ENCODE assay signal across 20 cellular contexts in genomic region chr17:74992223-74992622, GRCh38. TPM values are rescaled to one million over a fixed set of nuclear protein-coding genes. Genes with fewer than 3 reads are reported as not detected.
DNase-seq lines count a peak whose midpoint lies in the region; ATAC-seq, FAIRE-seq and TF ChIP-seq lines count a peak whose summit lies in the region.
"Had no signal": no experiment of that assay in that cellular context is flagged by ENCODE, and none has a peak within 500 bp of the region (broad histone marks: within the 10 kb centered on the region; RNA-seq: fewer than 3 reads in every experiment).

No MANE protein-coding gene starts in this region.

- H3K4me3 ChIP-seq in heart left ventricle: no peak overlapping the region
- no peak overlapping the region for H3K4me3 ChIP-seq in astrocyte (ENCODE audit: insufficient read depth, low read depth, low read length)
- H3K4me3 ChIP-seq in left lung: no peak overlapping the region
- no peak overlapping the region for H3K4me3 ChIP-seq in testis
- H3K4me3 ChIP-seq: gastrocnemius medialis, mucosa of descending colon, prostate gland had no signal

- H3K9me3 Mint-ChIP-seq in astrocyte (ENCODE audit: unreplicated experiment): no peaks in the 10 kb centered on the region
- H3K9me3 Mint-ChIP-seq: CD8-positive, alpha-beta T cell had no signal

- TF ChIP-seq POLR2A in heart left ventricle (IDR thresholded peaks at IDR 0.05) (no peak), testis (IDR thresholded peaks at IDR 0.05) (no peak)

- H3K79me2 ChIP-seq in astrocyte (ENCODE audit: insufficient read depth, low read length): peaks cover 66% of the 10 kb centered on the region

- DNase-seq in heart left ventricle (no peak), left ventricle myocardium superior (no peak), astrocyte (ENCODE audit: low read depth) (no peak), left lung (no peak), testis (no peak), activated T-cell treated with anti-CD3 and anti-CD28 coated beads for 4 hours (no peak), midbrain (lab: John Stamatoyannopoulos, UW) (no peak), NCI-H1105 treated with DMSO at 0.1 percent for 48 hours (lab: John Stamatoyannopoulos, UW) (no peak)
- DNase-seq: activated gamma-delta T cell treated with Interleukin-2 at 50 U/mL for 16 hours; CD8-positive, alpha-beta T cell; gastrocnemius medialis; KG1; mucosa of descending colon; NCI-H1694; NCI-H510A treated with DMSO at 0.1 percent for 48 hours; stimulated activated CD4-positive, alpha-beta T cell treated with anti-CD3 and anti-CD28 coated beads, Interleukin-15, amount 100 ng/mL, for 24 hours; substantia nigra had no signal

- H3K27me3 ChIP-seq in heart left ventricle: no peaks in the 10 kb centered on the region
- H3K27me3 ChIP-seq in astrocyte (ENCODE audit: insufficient read depth, low read length): no peaks in the 10 kb centered on the region
- peaks cover 0 to 16% of the 10 kb centered on the region in 2 donors for H3K27me3 ChIP-seq in left lung
- no peaks in the 10 kb centered on the region for H3K27me3 ChIP-seq in testis
- H3K27me3 ChIP-seq: gastrocnemius medialis had no signal

- H3K36me3 Mint-ChIP-seq in astrocyte (ENCODE audit: low read depth, unreplicated experiment): peaks cover 6% of the 10 kb centered on the region
- H3K36me3 Mint-ChIP-seq: CD8-positive, alpha-beta T cell had no signal

- peaks cover 64% of the 10 kb centered on the region for H4K20me1 ChIP-seq in astrocyte (ENCODE audit: insufficient read depth, low read length)

- ATAC-seq in heart left ventricle (no peak), left ventricle myocardium superior (no peak), left lung (no peak)
- ATAC-seq: CD8-positive, alpha-beta T cell; gastrocnemius medialis; mucosa of descending colon had no signal

- peaks cover 24% of the 10 kb centered on the region for H3K4me1 Mint-ChIP-seq in astrocyte (ENCODE audit: low read depth, unreplicated experiment)

- H3K4me1 ChIP-seq in heart left ventricle (peaks cover 0 to 46% (median 23%) of the 10 kb centered on the region in 12 donors), astrocyte (ENCODE audit: insufficient read depth, low read length) (peaks cover 20% of the 10 kb centered on the region), left lung (peaks cover 0 to 27% of the 10 kb centered on the region in 2 donors), testis (peaks cover 23% of the 10 kb centered on the region)
- H3K4me1 ChIP-seq: prostate gland had no signal

- no peak overlapping the region for H3K4me3 Mint-ChIP-seq in astrocyte (ENCODE audit: unreplicated experiment)
- H3K4me3 Mint-ChIP-seq: CD8-positive, alpha-beta T cell had no signal

- no peaks in the 10 kb centered on the region for H3K27me3 Mint-ChIP-seq in astrocyte (ENCODE audit: low read depth, unreplicated experiment)

- intact Hi-C loops in heart left ventricle (cut with DNase I) (loop anchor here in 1 of 10 donors (2.0 kb wide), 1 partner anchor 19 kb away; no protein-coding TSS in a partner anchor), left ventricle myocardium superior (cut with micrococcal nuclease) (no loop called here), left lung (cut with DNase I) (no loop called here), testis (cut with DNase I; ENCODE audit: low total_unique reads) (no loop called here)

- peak overlapping the region; percentile 72 for H3K27ac Mint-ChIP-seq in astrocyte (ENCODE audit: unreplicated experiment)
- H3K27ac Mint-ChIP-seq: CD8-positive, alpha-beta T cell had no signal

- H3K9me3 ChIP-seq in heart left ventricle (no peaks in the 10 kb centered on the region), astrocyte (ENCODE audit: insufficient read depth, low read depth, low read length) (no peaks in the 10 kb centered on the region), left lung (no peaks in the 10 kb centered on the region), testis (no peaks in the 10 kb centered on the region)
- H3K9me3 ChIP-seq: gastrocnemius medialis, mucosa of descending colon, prostate gland had no signal

- FAIRE-seq in astrocyte (lab: Jason Lieb, UNC): no peak
- FAIRE-seq: GM12892, H1 had no signal

- TF ChIP-seq CTCF in heart left ventricle (IDR thresholded peaks at IDR 0.05) (no peak), astrocyte (IDR thresholded peaks at IDR 0.05; ENCODE audit: insufficient read depth, low read depth, low read length) (no peak), left lung (IDR thresholded peaks at IDR 0.05) (no peak), testis (IDR thresholded peaks at IDR 0.05) (no peak)

- H2AFZ ChIP-seq in astrocyte (ENCODE audit: low read depth, low read length): no peak overlapping the region

- 45 to 77% (median 57%) methylated on average over 2 of the region's 2 CpGs for WGBS in heart left ventricle, 4 donors
- WGBS in testis, 2 donors: 61 to 63% methylated on average over 2 of the region's 2 CpGs

- H3K36me3 ChIP-seq in heart left ventricle: peaks cover 0 to 21% (median 0%) of the 10 kb centered on the region in 9 donors
- no peaks in the 10 kb centered on the region for H3K36me3 ChIP-seq in astrocyte (ENCODE audit: insufficient read depth, low read length)
- no peaks in the 10 kb centered on the region for H3K36me3 ChIP-seq in left lung
- no peaks in the 10 kb centered on the region for H3K36me3 ChIP-seq in testis (ENCODE audit: low read depth, missing control alignments)
- H3K36me3 ChIP-seq: gastrocnemius medialis, prostate gland had no signal

- H3K27ac ChIP-seq in heart left ventricle (peak overlapping the region in 11 of 12 donors; percentile 53 to 83 (median 72)), astrocyte (ENCODE audit: low read depth, low read length) (no peak overlapping the region), left lung (peak overlapping the region; percentile 45 to 69), testis (peak overlapping the region; percentile 36 to 39)
- H3K27ac ChIP-seq: gastrocnemius medialis had no signal

- no peak overlapping the region for H3K4me2 ChIP-seq in astrocyte (ENCODE audit: low read length)

- H3K9ac ChIP-seq in astrocyte (ENCODE audit: low read length): no peak overlapping the region

RNA-seq across cellular contexts. Expression of gene CDR2L, which starts 4.8 kb away (rescaled TPM):
- 10 to 100 TPM; 13.0 to 56.4 (median 18.1) TPM for total RNA-seq in heart left ventricle
- polyA plus RNA-seq in heart left ventricle: 10 to 100 TPM; 13.6 to 19.1 TPM
- total RNA-seq in left ventricle myocardium superior: 18.3 TPM
- total RNA-seq in astrocyte: 59.1 and 62.9 TPM in 2 replicates
- total RNA-seq in left lung: 10 to 100 TPM; 22.9 to 41.2 TPM
- 10 to 100 TPM; 39.5 to 39.6 TPM for total RNA-seq in testis
- polyA plus RNA-seq in testis (ENCODE audit: insufficient read depth, low read depth, low replicate concordance): 16.6 TPM

RNA-seq across cellular contexts. Expression of gene HID1, which starts 19.7 kb away (rescaled TPM):
- total RNA-seq in heart left ventricle: 10 to 100 TPM in 4 of 9 donors, 1 to 10 TPM in 5; 5.7 to 15.7 (median 9.8) TPM
- 10 to 100 TPM in 1 of 2 donors, 1 to 10 TPM in 1; 6.7 to 10.7 TPM for polyA plus RNA-seq in heart left ventricle
- 11.2 TPM for total RNA-seq in left ventricle myocardium superior
- total RNA-seq in astrocyte: 2.5 and 2.6 TPM in 2 replicates
- 10 to 100 TPM; 32.1 to 39.7 TPM for total RNA-seq in left lung
- 10 to 100 TPM; 40.9 to 45.8 TPM for total RNA-seq in testis
- polyA plus RNA-seq in testis (ENCODE audit: insufficient read depth, low read depth, low replicate concordance): 18.6 TPM

RNA-seq across cellular contexts. Expression of gene MRPL58, which starts 20.2 kb away (rescaled TPM):
- total RNA-seq in heart left ventricle (10 to 100 TPM; 41.0 to 89.4 (median 55.8) TPM), left ventricle myocardium superior (51.5 TPM), astrocyte (23.8 and 24.4 TPM in 2 replicates), left lung (10 to 100 TPM; 25.7 to 32.8 TPM), testis (10 to 100 TPM; 24.3 to 38.1 TPM)
- polyA plus RNA-seq in heart left ventricle (10 to 100 TPM; 82.0 to 93.8 TPM), testis (ENCODE audit: insufficient read depth, low read depth, low replicate concordance) (20.9 TPM)

RNA-seq across cellular contexts. Expression of gene ATP5PD, which starts 54.5 kb away (rescaled TPM):
- 1,000 to 10,000 TPM in 1 of 9 donors, 100 to 1,000 TPM in 8; 597 to 1,208 (median 875) TPM for total RNA-seq in heart left ventricle
- 1,000 to 10,000 TPM in 1 of 2 donors, 100 to 1,000 TPM in 1; 725 to 2,623 TPM for polyA plus RNA-seq in heart left ventricle
- 937 TPM for total RNA-seq in left ventricle myocardium superior
- 238 and 239 TPM in 2 replicates for total RNA-seq in astrocyte
- 100 to 1,000 TPM; 203 to 215 TPM for total RNA-seq in left lung
- total RNA-seq in testis: 100 to 1,000 TPM; 126 to 148 TPM
- polyA plus RNA-seq in testis (ENCODE audit: insufficient read depth, low read depth, low replicate concordance): 190 TPM

RNA-seq across cellular contexts. Expression of gene KCTD2, which starts 54.8 kb away (rescaled TPM):
- total RNA-seq in heart left ventricle: 10 to 100 TPM; 19.8 to 37.7 (median 31.5) TPM
- 10 to 100 TPM; 15.7 to 38.7 TPM for polyA plus RNA-seq in heart left ventricle
- total RNA-seq in left ventricle myocardium superior: 24.1 TPM
- 17.1 and 18.6 TPM in 2 replicates for total RNA-seq in astrocyte
- 10 to 100 TPM; 20.6 to 20.8 TPM for total RNA-seq in left lung
- 100 to 1,000 TPM; 122 to 135 TPM for total RNA-seq in testis
- polyA plus RNA-seq in testis (ENCODE audit: insufficient read depth, low read depth, low replicate concordance): 88.9 TPM
